ENCODE assay signal across 9 cellular contexts in genomic region chr11:118605116-118605867, GRCh38. TPM values are rescaled to one million over a fixed set of nuclear protein-coding genes. Genes with fewer than 3 reads are reported as not detected.
A peak's percentile ranks its signal among the peaks of the same experiment; 100 is the strongest.
DNase-seq lines count a peak whose midpoint lies in the region; ATAC-seq and TF ChIP-seq lines count a peak whose summit lies in the region.
"Had no signal": no experiment of that assay in that cellular context is flagged by ENCODE, and none has a peak within 500 bp of the region (broad histone marks: within the 10 kb centered on the region; RNA-seq: fewer than 3 reads in every experiment).

No MANE protein-coding gene starts in this region.

- no peaks in the 10 kb centered on the region for H3K9me3 Mint-ChIP-seq in osteocyte (ENCODE audit: unreplicated experiment)
- no peaks in the 10 kb centered on the region for H3K9me3 Mint-ChIP-seq in stimulated activated naive CD8-positive, alpha-beta T cell treated with anti-CD3 and anti-CD28 coated beads, Interleukin-15, amount 100 ng/mL, for 72 hours

- WGBS in gastroesophageal sphincter (ENCODE audit: low coverage in 1 of 2), 2 donors: 16 to 28% methylated on average over 3 to 10 of the region's 10 CpGs

- H3K9me3 ChIP-seq in gastroesophageal sphincter: no peaks in the 10 kb centered on the region

- peak; percentile 68 for ATAC-seq in gastroesophageal sphincter
- no peak for ATAC-seq in stimulated activated naive CD8-positive, alpha-beta T cell treated with anti-CD3 and anti-CD28 coated beads, Interleukin-15, amount 100 ng/mL, for 72 hours
- ATAC-seq in HG03135 (IDR thresholded peaks at IDR 0.05; ENCODE audit: unreplicated experiment): no peak
- no peak for ATAC-seq in GM21526 (IDR thresholded peaks at IDR 0.05; ENCODE audit: low FRiP score, unreplicated experiment)

- H3K4me3 Mint-ChIP-seq in osteocyte (ENCODE audit: unreplicated experiment): no peak overlapping the region
- no peak overlapping the region for H3K4me3 Mint-ChIP-seq in stimulated activated naive CD8-positive, alpha-beta T cell treated with anti-CD3 and anti-CD28 coated beads, Interleukin-15, amount 100 ng/mL, for 72 hours

- DNase-seq in AG08395 (ENCODE audit: low spot score): peak; percentile 79
- DNase-seq in osteocyte (ENCODE audit: extremely low spot score, unreplicated experiment): peak; percentile 88
- DNase-seq in activated CD4-positive, alpha-beta T cell treated with anti-CD3 and anti-CD28 coated beads, Interleukin-2, amount 50 U/mL, for 48 hours: no peak
- DNase-seq in stimulated activated naive CD8-positive, alpha-beta T cell treated with anti-CD3 and anti-CD28 coated beads, Interleukin-15, amount 100 ng/mL, for 72 hours: no peak
- DNase-seq: Calu3 had no signal

- peak in 1 of 2 donors; percentile 15 for TF ChIP-seq POLR2A in gastroesophageal sphincter (IDR thresholded peaks at IDR 0.05)

- H3K4me1 ChIP-seq in gastroesophageal sphincter: peaks cover 0 to 80% (median 26%) of the 10 kb centered on the region in 3 donors

- TF ChIP-seq EP300 in gastroesophageal sphincter (IDR thresholded peaks at IDR 0.05): no peak

- no peaks in the 10 kb centered on the region for H3K27me3 Mint-ChIP-seq in osteocyte (ENCODE audit: unreplicated experiment)
- peaks cover 19% of the 10 kb centered on the region for H3K27me3 Mint-ChIP-seq in stimulated activated naive CD8-positive, alpha-beta T cell treated with anti-CD3 and anti-CD28 coated beads, Interleukin-15, amount 100 ng/mL, for 72 hours

- H3K27ac ChIP-seq in gastroesophageal sphincter: peak overlapping the region; percentile 21 to 94 (median 92)

- peaks cover 20% of the 10 kb centered on the region for H3K36me3 Mint-ChIP-seq in osteocyte (ENCODE audit: unreplicated experiment)

- no peak for TF ChIP-seq CTCF in gastroesophageal sphincter (IDR thresholded peaks at IDR 0.05)
- no peak for TF ChIP-seq CTCF in osteocyte (IDR thresholded peaks at IDR 0.05)

- H3K27ac Mint-ChIP-seq in osteocyte (ENCODE audit: unreplicated experiment): peak overlapping the region; percentile 92
- no peak overlapping the region for H3K27ac Mint-ChIP-seq in stimulated activated naive CD8-positive, alpha-beta T cell treated with anti-CD3 and anti-CD28 coated beads, Interleukin-15, amount 100 ng/mL, for 72 hours

- no peak overlapping the region for H3K4me3 ChIP-seq in gastroesophageal sphincter

- H3K27me3 ChIP-seq in gastroesophageal sphincter: no peaks in the 10 kb centered on the region

- H3K4me1 Mint-ChIP-seq in osteocyte (ENCODE audit: unreplicated experiment): peaks cover 58% of the 10 kb centered on the region
- H3K4me1 Mint-ChIP-seq in stimulated activated naive CD8-positive, alpha-beta T cell treated with anti-CD3 and anti-CD28 coated beads, Interleukin-15, amount 100 ng/mL, for 72 hours: peaks cover 26% of the 10 kb centered on the region

- H3K36me3 ChIP-seq in gastroesophageal sphincter: peaks cover 0 to 28% of the 10 kb centered on the region in 2 donors

TF ChIP-seq in PFSK-1, 5 proteins besides CTCF, POLR2A, EP300 and RAD21:
- TF ChIP-seq, protein P1, sequence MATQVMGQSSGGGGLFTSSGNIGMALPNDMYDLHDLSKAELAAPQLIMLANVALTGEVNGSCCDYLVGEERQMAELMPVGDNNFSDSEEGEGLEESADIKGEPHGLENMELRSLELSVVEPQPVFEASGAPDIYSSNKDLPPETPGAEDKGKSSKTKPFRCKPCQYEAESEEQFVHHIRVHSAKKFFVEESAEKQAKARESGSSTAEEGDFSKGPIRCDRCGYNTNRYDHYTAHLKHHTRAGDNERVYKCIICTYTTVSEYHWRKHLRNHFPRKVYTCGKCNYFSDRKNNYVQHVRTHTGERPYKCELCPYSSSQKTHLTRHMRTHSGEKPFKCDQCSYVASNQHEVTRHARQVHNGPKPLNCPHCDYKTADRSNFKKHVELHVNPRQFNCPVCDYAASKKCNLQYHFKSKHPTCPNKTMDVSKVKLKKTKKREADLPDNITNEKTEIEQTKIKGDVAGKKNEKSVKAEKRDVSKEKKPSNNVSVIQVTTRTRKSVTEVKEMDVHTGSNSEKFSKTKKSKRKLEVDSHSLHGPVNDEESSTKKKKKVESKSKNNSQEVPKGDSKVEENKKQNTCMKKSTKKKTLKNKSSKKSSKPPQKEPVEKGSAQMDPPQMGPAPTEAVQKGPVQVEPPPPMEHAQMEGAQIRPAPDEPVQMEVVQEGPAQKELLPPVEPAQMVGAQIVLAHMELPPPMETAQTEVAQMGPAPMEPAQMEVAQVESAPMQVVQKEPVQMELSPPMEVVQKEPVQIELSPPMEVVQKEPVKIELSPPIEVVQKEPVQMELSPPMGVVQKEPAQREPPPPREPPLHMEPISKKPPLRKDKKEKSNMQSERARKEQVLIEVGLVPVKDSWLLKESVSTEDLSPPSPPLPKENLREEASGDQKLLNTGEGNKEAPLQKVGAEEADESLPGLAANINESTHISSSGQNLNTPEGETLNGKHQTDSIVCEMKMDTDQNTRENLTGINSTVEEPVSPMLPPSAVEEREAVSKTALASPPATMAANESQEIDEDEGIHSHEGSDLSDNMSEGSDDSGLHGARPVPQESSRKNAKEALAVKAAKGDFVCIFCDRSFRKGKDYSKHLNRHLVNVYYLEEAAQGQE (IDR thresholded peaks at IDR 0.05; ENCODE audit: insufficient read depth in 1 of 2, low read depth in 2 of 2, low read length in 2 of 2): peak in 1 of 2 experiments; percentile 63; a peak in 1 of 4 replicates
- TF ChIP-seq POLR2AphosphoS5 (IDR thresholded peaks at IDR 0.05; ENCODE audit: low read depth, low read length) (no peak; the same call in none of the 2 replicates), TAF1 (IDR thresholded peaks at IDR 0.05; ENCODE audit: borderline replicate concordance, insufficient read depth, low read length) (peak; percentile 50; the same call in 1 of the 2 replicates), FOXP2 (optimal IDR thresholded peaks at IDR 0.05; ENCODE audit: borderline replicate concordance, extremely low read depth, extremely low read length, insufficient read depth) (no peak), SIN3A (IDR thresholded peaks at IDR 0.05; ENCODE audit: borderline replicate concordance, insufficient read depth, low read length) (peak; percentile 97; the same call in 1 of the 2 replicates)
TF ChIP-seq in PFSK-1: peak in this region for 3.

RNA-seq across cellular contexts. Expression of gene PHLDB1, which starts 2.1 kb away (rescaled TPM):
- polyA plus RNA-seq in PFSK-1 (2012; ENCODE audit: insufficient read length, low read depth): 67.9 TPM
- total RNA-seq in gastroesophageal sphincter: 100 to 1,000 TPM in 2 of 4 donors, 10 to 100 TPM in 2; 45.8 to 144 (median 101) TPM
- total RNA-seq in osteocyte: 160 and 165 TPM in 2 replicates

RNA-seq across cellular contexts. Expression of gene ARCN1, which starts 33.1 kb away (rescaled TPM):
- polyA plus RNA-seq in PFSK-1 (2012; ENCODE audit: insufficient read length, low read depth): 92.5 TPM
- total RNA-seq in gastroesophageal sphincter (100 to 1,000 TPM in 3 of 4 donors, 10 to 100 TPM in 1; 84.9 to 141 (median 128) TPM), osteocyte (189 and 201 TPM in 2 replicates)

RNA-seq across cellular contexts. Expression of gene IFT46, which starts 39.6 kb away (rescaled TPM):
- 15.1 TPM for polyA plus RNA-seq in PFSK-1 (2012; ENCODE audit: insufficient read length, low read depth)
- 10 to 100 TPM; 23.5 to 30.8 (median 27.7) TPM for total RNA-seq in gastroesophageal sphincter
- total RNA-seq in osteocyte: 24.0 and 24.1 TPM in 2 replicates

Comparison
In these comparisons a context has a peak if more than half of its experiments do, and no peak if none do; other contexts are left out.
1. DNase-seq: peak in AG08395 (single experiment) and osteocyte (single experiment); none in activated CD4-positive, alpha-beta T cell treated with anti-CD3 and anti-CD28 coated beads, Interleukin-2, amount 50 U/mL, for 48 hours (0 of 2) and stimulated activated naive CD8-positive, alpha-beta T cell treated with anti-CD3 and anti-CD28 coated beads, Interleukin-15, amount 100 ng/mL, for 72 hours (0 of 2).